In the genomic region with DNA sequence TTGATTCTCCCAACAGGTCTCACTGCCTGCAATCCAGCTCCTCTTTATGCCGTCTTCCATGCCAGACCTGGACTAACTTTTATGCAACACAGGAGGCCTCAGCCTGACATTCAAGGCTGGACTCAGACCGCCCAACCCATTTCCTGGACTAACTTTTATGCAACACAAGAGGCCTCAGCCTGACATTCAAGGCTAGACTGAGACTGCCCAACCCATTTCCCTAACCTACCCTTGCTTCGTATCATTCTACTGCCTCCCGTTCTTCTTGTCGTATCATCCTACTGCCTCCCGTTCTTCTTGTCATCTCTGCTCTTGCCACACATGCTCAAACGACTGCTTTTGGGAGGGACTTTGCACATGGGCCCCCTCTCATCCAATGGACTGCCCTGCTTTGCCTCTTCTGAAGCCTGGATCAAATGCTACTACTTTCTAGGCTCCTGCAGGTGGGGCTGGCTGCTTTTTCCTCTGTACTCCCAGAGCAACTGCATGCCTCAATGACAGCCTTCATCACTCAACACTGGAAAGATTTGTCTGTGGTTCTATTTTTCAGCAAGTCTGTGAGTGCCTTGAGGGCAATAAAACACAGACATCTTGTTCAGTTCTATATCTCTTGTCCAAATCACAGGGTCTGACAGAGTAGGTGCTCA, we compare ENCODE assay signal across 14 cellular contexts. TPM values are rescaled to one million over a fixed set of nuclear protein-coding genes. Genes with fewer than 3 reads are reported as not detected.
DNase-seq lines count a peak whose midpoint lies in the region; ATAC-seq and TF ChIP-seq lines count a peak whose summit lies in the region.
"Had no signal": no experiment of that assay in that cellular context is flagged by ENCODE, and none has a peak within 500 bp of the region (broad histone marks: within the 10 kb centered on the region; RNA-seq: fewer than 3 reads in every experiment).

No MANE protein-coding gene starts in this region.

- H3K27me3 ChIP-seq in right cardiac atrium (ENCODE audit: control insufficient read depth, insufficient read depth), result no peaks in the 10 kb centered on the region
- H3K27me3 ChIP-seq: colonic mucosa had no signal

- peaks cover 4% of the 10 kb centered on the region for H3K36me3 Mint-ChIP-seq in activated naive CD4-positive, alpha-beta T cell treated with anti-CD3 and anti-CD28 coated beads for 36 hours (ENCODE audit: low read depth)
- H3K36me3 Mint-ChIP-seq in activated CD8-positive, alpha-beta T cell treated with anti-CD3 and anti-CD28 coated beads for 36 hours (ENCODE audit: low read depth), result peaks cover 19% of the 10 kb centered on the region

- H3K4me3 Mint-ChIP-seq in activated naive CD4-positive, alpha-beta T cell treated with anti-CD3 and anti-CD28 coated beads for 36 hours, result no peak overlapping the region
- no peak overlapping the region for H3K4me3 Mint-ChIP-seq in activated CD8-positive, alpha-beta T cell treated with anti-CD3 and anti-CD28 coated beads for 36 hours
- no peak overlapping the region for H3K4me3 Mint-ChIP-seq in stimulated activated naive CD8-positive, alpha-beta T cell treated with anti-CD3 and anti-CD28 coated beads, Interleukin-15, amount 100 ng/mL, for 72 hours

- H3K4me1 Mint-ChIP-seq in activated naive CD4-positive, alpha-beta T cell treated with anti-CD3 and anti-CD28 coated beads for 36 hours (ENCODE audit: low read depth), result peaks cover 88% of the 10 kb centered on the region
- peaks cover 84% of the 10 kb centered on the region for H3K4me1 Mint-ChIP-seq in activated CD8-positive, alpha-beta T cell treated with anti-CD3 and anti-CD28 coated beads for 36 hours (ENCODE audit: low read depth)
- peaks cover 90% of the 10 kb centered on the region for H3K4me1 Mint-ChIP-seq in stimulated activated naive CD8-positive, alpha-beta T cell treated with anti-CD3 and anti-CD28 coated beads, Interleukin-15, amount 100 ng/mL, for 72 hours

- no peaks in the 10 kb centered on the region for H3K27me3 Mint-ChIP-seq in activated naive CD4-positive, alpha-beta T cell treated with anti-CD3 and anti-CD28 coated beads for 36 hours (ENCODE audit: low read depth)
- H3K27me3 Mint-ChIP-seq in activated CD8-positive, alpha-beta T cell treated with anti-CD3 and anti-CD28 coated beads for 36 hours, result no peaks in the 10 kb centered on the region
- no peaks in the 10 kb centered on the region for H3K27me3 Mint-ChIP-seq in stimulated activated naive CD8-positive, alpha-beta T cell treated with anti-CD3 and anti-CD28 coated beads, Interleukin-15, amount 100 ng/mL, for 72 hours

- WGBS in right cardiac atrium, result 71% methylated on average over 7 of the region's 7 CpGs

- no peaks in the 10 kb centered on the region for H3K9me3 Mint-ChIP-seq in activated naive CD4-positive, alpha-beta T cell treated with anti-CD3 and anti-CD28 coated beads for 36 hours
- H3K9me3 Mint-ChIP-seq in activated CD8-positive, alpha-beta T cell treated with anti-CD3 and anti-CD28 coated beads for 36 hours, result no peaks in the 10 kb centered on the region
- no peaks in the 10 kb centered on the region for H3K9me3 Mint-ChIP-seq in stimulated activated naive CD8-positive, alpha-beta T cell treated with anti-CD3 and anti-CD28 coated beads, Interleukin-15, amount 100 ng/mL, for 72 hours

- POLR2A ChIA-PET in activated CD8-positive, alpha-beta T cell treated with anti-CD3 and anti-CD28 coated beads for 36 hours (lab: Charles Lee), result interaction anchor here (1.8 to 2.1 kb wide), 2 partner anchors 9 to 37 kb away, joined by 4 read pairs; partner anchors contain the start of gene SF3A1

- peaks cover 17% of the 10 kb centered on the region for H3K4me1 ChIP-seq in right cardiac atrium (ENCODE audit: control insufficient read depth, insufficient read depth, low read length)

- intact Hi-C loops in activated naive CD4-positive, alpha-beta T cell treated with anti-CD3 and anti-CD28 coated beads for 36 hours (cut with micrococcal nuclease), result loop anchor here (10.0 kb wide), 1 partner anchor 286 kb away; the partner anchor contains the start of gene TCN2
- intact Hi-C loops in activated CD8-positive, alpha-beta T cell treated with anti-CD3 and anti-CD28 coated beads for 36 hours (cut with micrococcal nuclease), result no loop called here
- intact Hi-C loops in right cardiac atrium (cut with DNase I), result no loop called here

- CTCF ChIA-PET in activated naive CD4-positive, alpha-beta T cell treated with anti-CD3 and anti-CD28 coated beads for 36 hours (lab: Charles Lee), result interaction anchor here (0.7 to 7.3 kb wide), 4 partner anchors 16 to 67 kb away, joined by 3 to 30 read pairs (median 3); partner anchors contain the start of gene CASTOR1
- CTCF ChIA-PET in activated CD8-positive, alpha-beta T cell treated with anti-CD3 and anti-CD28 coated beads for 36 hours (lab: Charles Lee), result interaction anchor here (1.0 kb wide), 1 partner anchor 12 kb away, joined by 3 read pairs; no protein-coding TSS in a partner anchor

- DNase-seq in activated naive CD4-positive, alpha-beta T cell treated with anti-CD3 and anti-CD28 coated beads for 36 hours, result no peak
- DNase-seq in activated naive CD4-positive, alpha-beta T cell (lab: John Stamatoyannopoulos, UW), result no peak
- DNase-seq in activated CD8-positive, alpha-beta T cell treated with anti-CD3 and anti-CD28 coated beads for 36 hours, result no peak
- DNase-seq in right cardiac atrium (no peak), germinal center (ENCODE audit: low spot score) (no peak), NCI-H748 (lab: John Stamatoyannopoulos, UW; ENCODE audit: unreplicated experiment) (no peak)
- DNase-seq in stimulated activated naive CD8-positive, alpha-beta T cell treated with anti-CD3 and anti-CD28 coated beads, Interleukin-15, amount 100 ng/mL, for 72 hours, result no peak
- DNase-seq in NK-92 treated with Interleukin-12 subunit alpha and Interleukin-12 subunit beta, amount 100 ng/mL, for 24 hours (lab: John Stamatoyannopoulos, UW), result no peak
- DNase-seq: colonic mucosa, NCI-H1048, NCI-H446 treated with DMSO at 0.1 percent for 48 hours had no signal

- H3K9me3 ChIP-seq in right cardiac atrium (ENCODE audit: control insufficient read depth, low read length), result no peaks in the 10 kb centered on the region
- H3K9me3 ChIP-seq: colonic mucosa had no signal

- H3K4me3 ChIP-seq in right cardiac atrium (ENCODE audit: low read length), result no peak overlapping the region
- H3K4me3 ChIP-seq: colonic mucosa had no signal

- no peak for TF ChIP-seq CTCF in activated CD8-positive, alpha-beta T cell treated with anti-CD3 and anti-CD28 coated beads for 36 hours (IDR thresholded peaks at IDR 0.05)

- ATAC-seq in activated CD8-positive, alpha-beta T cell treated with anti-CD3 and anti-CD28 coated beads for 36 hours, result peak; percentile 31
- ATAC-seq in right cardiac atrium, result peak; percentile 29 to 81
- ATAC-seq in stimulated activated naive CD8-positive, alpha-beta T cell treated with anti-CD3 and anti-CD28 coated beads, Interleukin-15, amount 100 ng/mL, for 72 hours, result no peak

- no peak overlapping the region for H3K27ac ChIP-seq in right cardiac atrium (ENCODE audit: low read length)
- H3K27ac ChIP-seq: colonic mucosa had no signal

- H3K27ac Mint-ChIP-seq in activated naive CD4-positive, alpha-beta T cell treated with anti-CD3 and anti-CD28 coated beads for 36 hours, result peak overlapping the region; percentile 23
- peak overlapping the region; percentile 76 for H3K27ac Mint-ChIP-seq in activated CD8-positive, alpha-beta T cell treated with anti-CD3 and anti-CD28 coated beads for 36 hours
- peak overlapping the region; percentile 19 to 65 for H3K27ac Mint-ChIP-seq in stimulated activated naive CD8-positive, alpha-beta T cell treated with anti-CD3 and anti-CD28 coated beads, Interleukin-15, amount 100 ng/mL, for 72 hours

RNA-seq across cellular contexts. Expression of gene TBC1D10A, which starts 7.8 kb away (rescaled TPM):
- 10 to 100 TPM; 19.4 to 21.4 TPM for total RNA-seq in activated naive CD4-positive, alpha-beta T cell treated with anti-CD3 and anti-CD28 coated beads for 36 hours
- 10 to 100 TPM; 20.5 to 21.1 TPM for total RNA-seq in activated CD8-positive, alpha-beta T cell treated with anti-CD3 and anti-CD28 coated beads for 36 hours
- total RNA-seq in right cardiac atrium, result 1 to 10 TPM; 5.6 to 9.1 (median 8.5) TPM
- 5.4 TPM for polyA plus RNA-seq in right cardiac atrium

RNA-seq across cellular contexts. Expression of gene CASTOR1, which starts 29.6 kb away (rescaled TPM):
- total RNA-seq in activated naive CD4-positive, alpha-beta T cell treated with anti-CD3 and anti-CD28 coated beads for 36 hours, result 1 to 10 TPM; 2.1 to 3.8 TPM
- 1 to 10 TPM; 4.2 to 5.1 TPM for total RNA-seq in activated CD8-positive, alpha-beta T cell treated with anti-CD3 and anti-CD28 coated beads for 36 hours
- 1 to 10 TPM; 7.0 to 9.0 (median 7.4) TPM for total RNA-seq in right cardiac atrium
- 6.4 TPM for polyA plus RNA-seq in right cardiac atrium

RNA-seq across cellular contexts. Expression of gene SF3A1, which starts 37.8 kb away (rescaled TPM):
- 100 to 1,000 TPM; 274 to 276 TPM for total RNA-seq in activated naive CD4-positive, alpha-beta T cell treated with anti-CD3 and anti-CD28 coated beads for 36 hours
- total RNA-seq in activated CD8-positive, alpha-beta T cell treated with anti-CD3 and anti-CD28 coated beads for 36 hours, result 100 to 1,000 TPM; 252 to 262 TPM
- 100 to 1,000 TPM; 105 to 110 (median 108) TPM for total RNA-seq in right cardiac atrium
- polyA plus RNA-seq in right cardiac atrium, result 16.2 TPM

RNA-seq across cellular contexts. Expression of gene CCDC157, which starts 37.9 kb away (rescaled TPM):
- 1 to 10 TPM; 1.1 to 1.5 TPM for total RNA-seq in activated naive CD4-positive, alpha-beta T cell treated with anti-CD3 and anti-CD28 coated beads for 36 hours
- total RNA-seq in activated CD8-positive, alpha-beta T cell treated with anti-CD3 and anti-CD28 coated beads for 36 hours, result 1 to 10 TPM; 2.2 to 2.4 TPM
- 1 to 10 TPM in 3 of 4 donors, under 1 TPM in 1; 0.47 to 2.1 (median 1.4) TPM for total RNA-seq in right cardiac atrium
- polyA plus RNA-seq in right cardiac atrium, result 0.66 TPM

RNA-seq across cellular contexts. Expression of gene OSM, which starts 52.2 kb away (rescaled TPM):
- 10 to 100 TPM in 1 of 2 experiments, 1 to 10 TPM in 1; 8.9 to 11.2 TPM for total RNA-seq in activated naive CD4-positive, alpha-beta T cell treated with anti-CD3 and anti-CD28 coated beads for 36 hours
- 10 to 100 TPM; 44.3 to 45.7 TPM for total RNA-seq in activated CD8-positive, alpha-beta T cell treated with anti-CD3 and anti-CD28 coated beads for 36 hours
- 1 to 10 TPM in 1 of 4 donors, under 1 TPM in 3; 0.17 to 1.5 (median 0.26) TPM for total RNA-seq in right cardiac atrium
- 0.81 TPM for polyA plus RNA-seq in right cardiac atrium
- total RNA-seq: H4, kidney epithelial cell had no signal
- polyA plus RNA-seq: neural cell had no signal

Comparison
In these comparisons a context has a peak if more than half of its experiments do, and no peak if none do; other contexts are left out.
1. H3K27ac Mint-ChIP-seq: peak in every context shown above with its lines; median percentile 76 in activated CD8-positive, alpha-beta T cell treated with anti-CD3 and anti-CD28 coated beads for 36 hours; 42 in stimulated activated naive CD8-positive, alpha-beta T cell treated with anti-CD3 and anti-CD28 coated beads, Interleukin-15, amount 100 ng/mL, for 72 hours; 23 in activated naive CD4-positive, alpha-beta T cell treated with anti-CD3 and anti-CD28 coated beads for 36 hours.